In the genomic region with DNA sequence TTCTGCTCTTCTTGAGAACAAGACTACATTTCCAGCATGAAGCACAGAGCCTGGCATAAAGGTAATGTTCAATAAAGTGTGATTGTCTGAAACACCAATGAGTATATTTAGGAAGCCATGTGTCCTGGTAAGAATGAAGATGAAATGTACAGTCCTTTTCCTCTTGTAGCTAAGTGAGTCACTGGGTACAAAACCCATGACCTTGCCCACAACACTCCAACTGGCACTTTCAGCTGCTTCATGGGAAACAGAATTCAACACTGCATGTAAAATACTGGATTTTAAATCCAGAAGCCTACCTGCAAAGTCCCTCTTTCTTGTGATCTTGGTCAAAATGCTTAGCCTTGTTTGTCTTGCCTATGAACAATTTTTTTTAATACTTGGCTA, we compare ENCODE assay signal across 13 cellular contexts.
DNase-seq lines count a peak whose midpoint lies in the region; ATAC-seq, FAIRE-seq and TF ChIP-seq lines count a peak whose summit lies in the region.
"Had no signal": no experiment of that assay in that cellular context is flagged by ENCODE, and none has a peak within 500 bp of the region (broad histone marks: within the 10 kb centered on the region; RNA-seq: fewer than 3 reads in every experiment).

No MANE protein-coding gene starts in this region.

- H3K4me3 ChIP-seq in KMS-11 (IDR thresholded peaks at IDR 0.05; ENCODE audit: insufficient read depth, low read depth, low read length) (no peak overlapping the region), left lung (no peak overlapping the region), H7 (ENCODE audit: insufficient read depth, low read depth, low read length) (no peak overlapping the region)
- H3K4me3 ChIP-seq: smooth muscle cell had no signal

- no peaks in the 10 kb centered on the region for H3K9me3 ChIP-seq in left lung

- peak; percentile 45 for FAIRE-seq in GM18507 (lab: Jason Lieb, UNC)

- peak overlapping the region; percentile 10; the same call in 1 of the 2 replicates for H3K9ac ChIP-seq in KMS-11

- H3K27ac ChIP-seq in KMS-11 (peak overlapping the region; percentile 51), left lung (no peak overlapping the region)
- H3K27ac ChIP-seq: WERI-Rb-1 had no signal

- TF ChIP-seq CTCF in KMS-11 (conservative IDR thresholded peaks at IDR 0.05; ENCODE audit: low read depth, low read length): no peak
- TF ChIP-seq CTCF in left lung (IDR thresholded peaks at IDR 0.05): no peak

- H3K4me1 ChIP-seq in KMS-11 (ENCODE audit: low read depth, poor library complexity, severe bottlenecking) (peaks cover 26% of the 10 kb centered on the region), left lung (peaks cover 5% of the 10 kb centered on the region in 2 donors)

- no peaks in the 10 kb centered on the region for H3K27me3 ChIP-seq in KMS-11 (ENCODE audit: insufficient read depth, low read depth)
- no peaks in the 10 kb centered on the region for H3K27me3 ChIP-seq in left lung
- H3K27me3 ChIP-seq in H7 (ENCODE audit: control insufficient read depth, insufficient read depth, low read length): no peaks in the 10 kb centered on the region

- intact Hi-C loops in left lung (cut with DNase I): no loop called here

- DNase-seq in GM18507 (ENCODE audit: extremely low spot score, insufficient read length, low read depth) (no peak), left lung (no peak), H7 (no peak), hepatic stellate cell (ENCODE audit: low spot score) (no peak), NAMALWA (ENCODE audit: low spot score) (no peak), NCI-H526 treated with DMSO at 0.1 percent for 48 hours (lab: John Stamatoyannopoulos, UW) (no peak)
- DNase-seq: activated T-cell treated with anti-CD3 and anti-CD28 coated beads, Interleukin-2, amount 50 U/mL, for 4 hours; CD4-positive, CD25-positive, alpha-beta regulatory T cell; NCI-H2227 treated with DMSO at 0.1 percent for 48 hours; WERI-Rb-1 had no signal

- ATAC-seq in GM21619 (IDR thresholded peaks at IDR 0.05; ENCODE audit: unreplicated experiment) (peak; percentile 34), left lung (peak; percentile 21)

- H2AFZ ChIP-seq in KMS-11 (ENCODE audit: low read depth): peak overlapping the region; percentile 77

- no peaks in the 10 kb centered on the region for H3K79me2 ChIP-seq in KMS-11 (ENCODE audit: insufficient read depth, low read depth)

- H4K20me1 ChIP-seq in KMS-11 (ENCODE audit: insufficient read depth): no peaks in the 10 kb centered on the region

- H3K36me3 ChIP-seq in KMS-11 (ENCODE audit: insufficient read depth) (no peaks in the 10 kb centered on the region), left lung (no peaks in the 10 kb centered on the region), H7 (replicated peaks; ENCODE audit: control insufficient read depth, insufficient read depth, low read length) (no peaks in the 10 kb centered on the region)
- H3K36me3 ChIP-seq: WERI-Rb-1 had no signal

- H3K4me2 ChIP-seq in KMS-11: peak overlapping the region; percentile 46
- H3K4me2 ChIP-seq: smooth muscle cell had no signal
